ENCODE assay signal across 1 cellular context in the genomic region with DNA sequence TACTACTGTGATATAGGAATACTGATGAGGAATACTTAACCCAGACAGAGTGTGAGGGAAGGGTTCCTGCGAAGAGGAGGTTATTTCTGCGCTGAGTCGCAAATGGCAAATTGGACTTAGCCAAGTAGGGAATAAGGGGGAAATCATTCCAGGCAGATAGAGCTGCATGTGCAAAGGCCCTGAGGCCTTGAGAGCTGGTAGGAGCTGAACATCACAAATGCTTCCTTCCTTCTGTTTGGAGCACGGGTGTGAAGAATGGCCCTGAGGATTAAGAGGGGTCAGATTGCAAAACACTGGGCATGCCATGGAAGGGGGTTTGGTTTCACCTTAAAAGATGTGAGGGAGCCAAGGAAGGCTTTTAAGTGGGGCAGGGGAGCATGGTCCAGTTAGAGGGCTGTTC.
TF ChIP-seq lines count a peak whose summit lies in the region.

No MANE protein-coding gene starts in this region.

TF ChIP-seq in SK-N-SH, 30 proteins besides CTCF, POLR2A, EP300 and RAD21 (continued from another document):
- TF ChIP-seq ZBTB33 (IDR thresholded peaks at IDR 0.05; ENCODE audit: borderline replicate concordance, low read depth) (no peak), GABPA (IDR thresholded peaks at IDR 0.05; ENCODE audit: low read depth) (no peak), FOXM1 (IDR thresholded peaks at IDR 0.05; ENCODE audit: low read depth) (no peak), YY1 (IDR thresholded peaks at IDR 0.05; ENCODE audit: low read depth) (no peak), FOSL2 (IDR thresholded peaks at IDR 0.05; ENCODE audit: borderline replicate concordance, low read depth) (no peak), JUND (IDR thresholded peaks at IDR 0.05) (no peak), SIN3A (IDR thresholded peaks at IDR 0.05; ENCODE audit: borderline replicate concordance, low read depth, low read length) (no peak), GATA2 (CRISPR knock-in tag; IDR thresholded peaks at IDR 0.05) (no peak)
- TF ChIP-seq, protein P1, sequence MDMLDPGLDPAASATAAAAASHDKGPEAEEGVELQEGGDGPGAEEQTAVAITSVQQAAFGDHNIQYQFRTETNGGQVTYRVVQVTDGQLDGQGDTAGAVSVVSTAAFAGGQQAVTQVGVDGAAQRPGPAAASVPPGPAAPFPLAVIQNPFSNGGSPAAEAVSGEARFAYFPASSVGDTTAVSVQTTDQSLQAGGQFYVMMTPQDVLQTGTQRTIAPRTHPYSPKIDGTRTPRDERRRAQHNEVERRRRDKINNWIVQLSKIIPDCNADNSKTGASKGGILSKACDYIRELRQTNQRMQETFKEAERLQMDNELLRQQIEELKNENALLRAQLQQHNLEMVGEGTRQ (IDR thresholded peaks at IDR 0.05; ENCODE audit: borderline replicate concordance, low read depth, low read length): no peak
TF ChIP-seq in SK-N-SH: peak in this region for 0.
